ENCODE assay signal across 30 cellular contexts in the genomic region with DNA sequence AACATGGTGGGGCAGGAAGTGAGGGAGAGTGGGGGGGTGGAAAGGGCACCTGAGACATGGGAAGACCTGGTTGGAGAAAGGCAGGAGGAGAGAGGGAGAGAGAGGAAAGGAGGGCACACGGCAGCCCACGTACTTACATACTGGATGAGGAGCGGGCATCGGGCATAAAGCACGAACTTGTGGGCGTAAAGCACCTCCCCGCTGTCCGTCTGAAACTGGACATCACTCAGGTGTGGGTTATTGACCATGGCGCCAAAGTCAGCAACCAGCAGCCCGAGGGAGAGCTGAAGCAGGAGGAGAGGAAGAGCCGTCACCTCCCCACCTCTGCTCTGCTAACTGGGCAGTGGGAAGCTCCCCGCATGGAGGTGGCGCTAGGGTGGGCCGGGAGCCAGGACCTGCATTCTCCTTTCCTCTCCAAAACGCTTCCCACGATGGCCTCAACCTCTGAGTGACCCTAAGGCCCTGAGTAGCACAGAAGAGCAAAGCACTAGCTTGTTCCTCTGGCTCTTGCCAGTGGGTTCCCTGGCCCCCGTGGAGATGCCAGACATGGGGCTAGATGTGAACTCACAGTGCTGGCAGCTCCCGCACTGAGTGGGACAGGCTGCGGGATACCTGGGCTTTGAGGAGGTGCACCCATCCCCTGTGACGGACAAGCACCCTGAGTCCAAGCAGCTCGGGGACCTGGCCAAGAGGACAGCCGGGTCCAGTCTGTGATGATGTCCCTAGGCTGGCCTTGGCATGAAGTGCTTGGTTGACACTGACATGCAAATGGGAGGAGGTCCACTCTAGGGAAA. TPM values are rescaled to one million over a fixed set of nuclear protein-coding genes. Genes with fewer than 3 reads are reported as not detected.
"Had no signal": no experiment of that assay in that cellular context is flagged by ENCODE, and none has a peak within 500 bp of the region (broad histone marks: within the 10 kb centered on the region; RNA-seq: fewer than 3 reads in every experiment).

No MANE protein-coding gene starts in this region.

- H3K4me3 ChIP-seq: esophagus muscularis mucosa, left lung, lung, mucosa of descending colon, right atrium auricular region, smooth muscle cell, suprapubic skin, tibial artery had no signal

- H3K4me2 ChIP-seq: smooth muscle cell had no signal

- FAIRE-seq: islet of Langerhans had no signal

- H3K27ac ChIP-seq: esophagus muscularis mucosa, foreskin keratinocyte, left lung, parathyroid adenoma, right atrium auricular region, suprapubic skin, tibial artery, WERI-Rb-1 had no signal

- H3K4me1 ChIP-seq: esophagus muscularis mucosa, foreskin keratinocyte, parathyroid adenoma, suprapubic skin, tibial artery had no signal

- DNase-seq: activated CD4-positive, alpha-beta T cell treated with anti-CD3 and anti-CD28 coated beads, Interleukin-2, amount 10 ng/mL, durations not matched to agents 7 days and 5 days; activated CD4-positive, CD25-positive, alpha-beta regulatory T cell treated with anti-CD3 and anti-CD28 coated beads, Interleukin-2, amount 50 U/mL, for 72 hours; activated CD8-positive, alpha-beta T cell treated with anti-CD3 and anti-CD28 coated beads for 36 hours; activated naive CD8-positive, alpha-beta T cell treated with anti-CD3 and anti-CD28 coated beads, Interleukin-2, amount 50 U/mL, for 24 hours; activated T-cell treated with anti-CD3 and anti-CD28 coated beads, Interleukin-2, amount 50 U/mL, for 4 hours; amygdala; caudate nucleus; endodermal cell; foreskin keratinocyte; mucosa of descending colon; nephron progenitor cell; stimulated activated CD4-positive, alpha-beta T cell treated with anti-CD3 and anti-CD28 coated beads, Interleukin-1b, Interleukin-23, amount 100 ng/mL, for 48 hours; stimulated activated CD4-positive, alpha-beta T cell treated with anti-CD3 and anti-CD28 coated beads, Interleukin-4, amount 100 ng/mL, for 4 hours; stimulated activated CD8-positive, alpha-beta memory T cell treated with anti-CD3 and anti-CD28 coated beads, Interleukin-4, amount 100 ng/mL, for 48 hours; stimulated activated naive CD4-positive, alpha-beta T cell; T-helper 9 cell; tibial artery; WERI-Rb-1 had no signal

- H2AFZ ChIP-seq: parathyroid adenoma had no signal

- H3K4me1 Mint-ChIP-seq: activated naive CD4-positive, alpha-beta T cell treated with anti-CD3 and anti-CD28 coated beads, Interleukin-2, amount 50 U/mL, for 24 hours; endodermal cell; nephron progenitor cell had no signal

- H3K27me3 Mint-ChIP-seq: activated CD4-positive, alpha-beta T cell treated with anti-CD3 and anti-CD28 coated beads, Interleukin-2, amount 10 ng/mL, durations not matched to agents 7 days and 5 days; activated CD8-positive, alpha-beta T cell treated with anti-CD3 and anti-CD28 coated beads for 36 hours; activated naive CD4-positive, alpha-beta T cell treated with anti-CD3 and anti-CD28 coated beads, Interleukin-2, amount 50 U/mL, for 24 hours; activated naive CD8-positive, alpha-beta T cell treated with anti-CD3 and anti-CD28 coated beads, Interleukin-2, amount 50 U/mL, for 24 hours had no signal

- H3K79me2 ChIP-seq: parathyroid adenoma had no signal

- H3K27ac Mint-ChIP-seq: activated CD4-positive, alpha-beta T cell treated with anti-CD3 and anti-CD28 coated beads, Interleukin-2, amount 10 ng/mL, durations not matched to agents 7 days and 5 days; activated CD8-positive, alpha-beta T cell treated with anti-CD3 and anti-CD28 coated beads for 36 hours; activated naive CD4-positive, alpha-beta T cell treated with anti-CD3 and anti-CD28 coated beads, Interleukin-2, amount 50 U/mL, for 24 hours; activated naive CD8-positive, alpha-beta T cell treated with anti-CD3 and anti-CD28 coated beads, Interleukin-2, amount 50 U/mL, for 24 hours; activated T-helper 2 cell treated with anti-CD3 and anti-CD28 coated beads, Interferon-gamma antibody, Interleukin-2, Interleukin-4, amounts not matched to agents 10 μg/mL and 5 μg/mL and 100 μg/mL, durations not matched to agents 14 hours and 24 hours and 36 hours; endodermal cell; T-helper 1 cell treated with Interleukin-12 subunit alpha and Interleukin-12 subunit beta and Interleukin-4 antibody, amounts not matched to agents 30 μg/mL and 1 μg/mL, for 36 hours had no signal

- H3K4me3 Mint-ChIP-seq: activated CD4-positive, alpha-beta T cell treated with anti-CD3 and anti-CD28 coated beads, Interleukin-2, amount 10 ng/mL, durations not matched to agents 7 days and 5 days; activated CD8-positive, alpha-beta T cell treated with anti-CD3 and anti-CD28 coated beads for 36 hours; activated naive CD4-positive, alpha-beta T cell treated with anti-CD3 and anti-CD28 coated beads, Interleukin-2, amount 50 U/mL, for 24 hours; activated naive CD8-positive, alpha-beta T cell treated with anti-CD3 and anti-CD28 coated beads, Interleukin-2, amount 50 U/mL, for 24 hours; activated T-cell treated with anti-CD3 and anti-CD28 coated beads, Interleukin-2, amount 50 U/mL, for 4 hours; endodermal cell; nephron progenitor cell; T-helper 1 cell treated with Interleukin-12 subunit alpha and Interleukin-12 subunit beta and Interleukin-4 antibody, amounts not matched to agents 30 μg/mL and 1 μg/mL, for 36 hours had no signal

- H3K9me3 ChIP-seq: esophagus muscularis mucosa, left lung, mucosa of descending colon, right atrium auricular region, suprapubic skin, tibial artery had no signal

- H3K27me3 ChIP-seq: esophagus muscularis mucosa, foreskin keratinocyte, left lung, right atrium auricular region, suprapubic skin, tibial artery had no signal

- H3K9me3 Mint-ChIP-seq: activated CD4-positive, alpha-beta T cell treated with anti-CD3 and anti-CD28 coated beads, Interleukin-2, amount 10 ng/mL, durations not matched to agents 7 days and 5 days; activated CD8-positive, alpha-beta T cell treated with anti-CD3 and anti-CD28 coated beads for 36 hours; activated naive CD4-positive, alpha-beta T cell treated with anti-CD3 and anti-CD28 coated beads, Interleukin-2, amount 50 U/mL, for 24 hours; activated naive CD8-positive, alpha-beta T cell treated with anti-CD3 and anti-CD28 coated beads, Interleukin-2, amount 50 U/mL, for 24 hours; activated T-cell treated with anti-CD3 and anti-CD28 coated beads, Interleukin-2, amount 50 U/mL, for 4 hours; activated T-helper 2 cell treated with anti-CD3 and anti-CD28 coated beads, Interferon-gamma antibody, Interleukin-2, Interleukin-4, amounts not matched to agents 10 μg/mL and 5 μg/mL and 100 μg/mL, durations not matched to agents 14 hours and 24 hours and 36 hours; T-helper 1 cell treated with Interleukin-12 subunit alpha and Interleukin-12 subunit beta and Interleukin-4 antibody, amounts not matched to agents 30 μg/mL and 1 μg/mL, for 36 hours had no signal

RNA-seq across cellular contexts. Expression of a gene that starts 17.3 kb away (rescaled TPM):
- total RNA-seq: foreskin keratinocyte, myocyte, smooth muscle cell had no signal
